1 cellular context compared by ENCODE assay signal in the genomic region with DNA sequence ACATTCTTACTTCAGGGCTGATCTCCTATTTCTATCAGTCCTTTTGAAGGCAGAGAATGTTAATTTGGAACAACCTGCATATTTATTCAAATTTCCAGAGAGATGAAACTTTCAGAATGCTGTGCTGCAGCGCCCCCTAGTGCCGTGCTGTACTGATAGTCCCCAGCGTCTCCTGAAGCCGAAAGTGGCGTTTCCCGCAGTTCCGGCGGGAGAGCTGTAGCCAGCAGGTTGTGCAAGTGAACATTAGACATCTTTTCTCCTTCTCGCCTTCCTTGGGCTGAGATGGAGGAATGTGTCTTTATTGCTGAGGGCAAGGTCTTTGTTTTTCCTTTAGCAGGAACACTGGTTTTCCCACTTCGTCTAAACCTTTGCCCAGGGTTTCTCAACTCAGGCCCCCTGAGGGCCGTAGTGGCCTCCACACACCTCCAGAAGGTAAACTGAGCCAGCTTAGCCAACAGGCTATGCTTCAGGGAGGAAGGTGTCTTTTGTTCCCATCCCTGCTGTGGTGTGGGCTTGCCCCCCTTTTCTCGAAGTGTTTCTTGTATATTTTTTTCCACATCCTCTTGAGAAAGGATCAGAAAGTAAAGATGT.
TF ChIP-seq lines count a peak whose summit lies in the region.

No MANE protein-coding gene starts in this region.

TF ChIP-seq in K562, 482 proteins besides CTCF, POLR2A, EP300 and RAD21 (continued from another document and continues in another):
- TF ChIP-seq CUX1 (CRISPR knock-in tag; IDR thresholded peaks at IDR 0.05) = no peak
- TF ChIP-seq DNMT1 (IDR thresholded peaks at IDR 0.05) = no peak
- no peak for TF ChIP-seq NFE2 (IDR thresholded peaks at IDR 0.05; ENCODE audit: low read depth)
- peak; percentile 91 for TF ChIP-seq CEBPB (tag; IDR thresholded peaks at IDR 0.05)
- no peak for TF ChIP-seq RBFOX2 (IDR thresholded peaks at IDR 0.05; ENCODE audit: low read depth, low read length)
- no peak for TF ChIP-seq FOS (IDR thresholded peaks at IDR 0.05; ENCODE audit: extremely low read depth, insufficient read length)
- TF ChIP-seq ILF3 (IDR thresholded peaks at IDR 0.05; ENCODE audit: borderline replicate concordance) = no peak
- no peak for TF ChIP-seq U2AF1 (optimal IDR thresholded peaks at IDR 0.05; ENCODE audit: low read depth, low read length)
- TF ChIP-seq RBM14 (IDR thresholded peaks at IDR 0.05; ENCODE audit: borderline replicate concordance, insufficient read depth, low read depth, low read length) = no peak
- 0 out of 2 replicates have a peak, but pooled peaks have one; percentile 5 for TF ChIP-seq SMARCA5 (IDR thresholded peaks at IDR 0.05)
- TF ChIP-seq ZNF764 (CRISPR knock-in tag; IDR thresholded peaks at IDR 0.05; ENCODE audit: low read depth) = no peak
- TF ChIP-seq ZKSCAN1 (IDR thresholded peaks at IDR 0.05; ENCODE audit: low read depth, low read length) = no peak
- TF ChIP-seq NCOA1 (IDR thresholded peaks at IDR 0.05; ENCODE audit: low read depth) = no peak
- TF ChIP-seq ZNF79 (CRISPR knock-in tag; IDR thresholded peaks at IDR 0.05; ENCODE audit: low read depth) = no peak
- TF ChIP-seq ERF (CRISPR knock-in tag; IDR thresholded peaks at IDR 0.05) = no peak
- 0 out of 2 replicates have a peak, but pooled peaks have one; percentile 59 for TF ChIP-seq TCF7 (IDR thresholded peaks at IDR 0.05; ENCODE audit: borderline replicate concordance)
- no peak for TF ChIP-seq ZNF280B (CRISPR knock-in tag; IDR thresholded peaks at IDR 0.05)
- no peak for TF ChIP-seq ZNF197 (CRISPR knock-in tag; IDR thresholded peaks at IDR 0.05; ENCODE audit: low read depth)
- TF ChIP-seq NELFE (IDR thresholded peaks at IDR 0.05; ENCODE audit: insufficient read depth, insufficient read length) = no peak
- TF ChIP-seq CBX8 (IDR thresholded peaks at IDR 0.05; ENCODE audit: borderline replicate concordance, extremely low read depth, low read depth, low read length, poor library complexity, severe bottlenecking) = no peak
- TF ChIP-seq XRCC3 (IDR thresholded peaks at IDR 0.05) = no peak
- TF ChIP-seq ZNF277 (CRISPR knock-in tag; IDR thresholded peaks at IDR 0.05; ENCODE audit: borderline replicate concordance) = no peak
- no peak for TF ChIP-seq PATZ1 (CRISPR knock-in tag; IDR thresholded peaks at IDR 0.05; ENCODE audit: borderline replicate concordance)
- TF ChIP-seq NCOA2 (IDR thresholded peaks at IDR 0.05; ENCODE audit: partially characterized antibody in 2 of 2) = no peak
- 0 out of 4 replicates have a peak, but pooled peaks of 1 of the 2 experiments have one; percentile 24 for TF ChIP-seq NRF1 (conservative IDR thresholded peaks at IDR 0.05 in 1 of 2, IDR thresholded peaks at IDR 0.05 in 1 of 2)
- TF ChIP-seq PURB (CRISPR knock-in tag; IDR thresholded peaks at IDR 0.05; ENCODE audit: low read depth) = no peak
- no peak for TF ChIP-seq TAF1 (IDR thresholded peaks at IDR 0.05; ENCODE audit: control insufficient read depth, extremely low read depth, insufficient read depth, low read length, severe bottlenecking)
- TF ChIP-seq, protein P1, sequence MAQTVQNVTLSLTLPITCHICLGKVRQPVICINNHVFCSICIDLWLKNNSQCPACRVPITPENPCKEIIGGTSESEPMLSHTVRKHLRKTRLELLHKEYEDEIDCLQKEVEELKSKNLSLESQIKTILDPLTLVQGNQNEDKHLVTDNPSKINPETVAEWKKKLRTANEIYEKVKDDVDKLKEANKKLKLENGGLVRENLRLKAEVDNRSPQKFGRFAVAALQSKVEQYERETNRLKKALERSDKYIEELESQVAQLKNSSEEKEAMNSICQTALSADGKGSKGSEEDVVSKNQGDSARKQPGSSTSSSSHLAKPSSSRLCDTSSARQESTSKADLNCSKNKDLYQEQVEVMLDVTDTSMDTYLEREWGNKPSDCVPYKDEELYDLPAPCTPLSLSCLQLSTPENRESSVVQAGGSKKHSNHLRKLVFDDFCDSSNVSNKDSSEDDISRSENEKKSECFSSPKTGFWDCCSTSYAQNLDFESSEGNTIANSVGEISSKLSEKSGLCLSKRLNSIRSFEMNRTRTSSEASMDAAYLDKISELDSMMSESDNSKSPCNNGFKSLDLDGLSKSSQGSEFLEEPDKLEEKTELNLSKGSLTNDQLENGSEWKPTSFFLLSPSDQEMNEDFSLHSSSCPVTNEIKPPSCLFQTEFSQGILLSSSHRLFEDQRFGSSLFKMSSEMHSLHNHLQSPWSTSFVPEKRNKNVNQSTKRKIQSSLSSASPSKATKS (CRISPR knock-in tag; IDR thresholded peaks at IDR 0.05) = no peak
- no peak for TF ChIP-seq ZNF668 (CRISPR knock-in tag; IDR thresholded peaks at IDR 0.05)
- no peak for TF ChIP-seq THRA (IDR thresholded peaks at IDR 0.05)
- TF ChIP-seq NCOR1 (IDR thresholded peaks at IDR 0.05) = no peak
- TF ChIP-seq MTA1 (IDR thresholded peaks at IDR 0.05; ENCODE audit: borderline replicate concordance) = peak; percentile 19; the same call in 1 of the 2 replicates
- TF ChIP-seq, protein P2, sequence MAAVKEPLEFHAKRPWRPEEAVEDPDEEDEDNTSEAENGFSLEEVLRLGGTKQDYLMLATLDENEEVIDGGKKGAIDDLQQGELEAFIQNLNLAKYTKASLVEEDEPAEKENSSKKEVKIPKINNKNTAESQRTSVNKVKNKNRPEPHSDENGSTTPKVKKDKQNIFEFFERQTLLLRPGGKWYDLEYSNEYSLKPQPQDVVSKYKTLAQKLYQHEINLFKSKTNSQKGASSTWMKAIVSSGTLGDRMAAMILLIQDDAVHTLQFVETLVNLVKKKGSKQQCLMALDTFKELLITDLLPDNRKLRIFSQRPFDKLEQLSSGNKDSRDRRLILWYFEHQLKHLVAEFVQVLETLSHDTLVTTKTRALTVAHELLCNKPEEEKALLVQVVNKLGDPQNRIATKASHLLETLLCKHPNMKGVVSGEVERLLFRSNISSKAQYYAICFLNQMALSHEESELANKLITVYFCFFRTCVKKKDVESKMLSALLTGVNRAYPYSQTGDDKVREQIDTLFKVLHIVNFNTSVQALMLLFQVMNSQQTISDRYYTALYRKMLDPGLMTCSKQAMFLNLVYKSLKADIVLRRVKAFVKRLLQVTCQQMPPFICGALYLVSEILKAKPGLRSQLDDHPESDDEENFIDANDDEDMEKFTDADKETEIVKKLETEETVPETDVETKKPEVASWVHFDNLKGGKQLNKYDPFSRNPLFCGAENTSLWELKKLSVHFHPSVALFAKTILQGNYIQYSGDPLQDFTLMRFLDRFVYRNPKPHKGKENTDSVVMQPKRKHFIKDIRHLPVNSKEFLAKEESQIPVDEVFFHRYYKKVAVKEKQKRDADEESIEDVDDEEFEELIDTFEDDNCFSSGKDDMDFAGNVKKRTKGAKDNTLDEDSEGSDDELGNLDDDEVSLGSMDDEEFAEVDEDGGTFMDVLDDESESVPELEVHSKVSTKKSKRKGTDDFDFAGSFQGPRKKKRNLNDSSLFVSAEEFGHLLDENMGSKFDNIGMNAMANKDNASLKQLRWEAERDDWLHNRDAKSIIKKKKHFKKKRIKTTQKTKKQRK (IDR thresholded peaks at IDR 0.05; ENCODE audit: borderline replicate concordance, low read depth, low read length) = no peak
- TF ChIP-seq MED1 (CRISPR knock-in tag; IDR thresholded peaks at IDR 0.05; ENCODE audit: borderline replicate concordance) = no peak
- TF ChIP-seq BMI1 (IDR thresholded peaks at IDR 0.05; ENCODE audit: low read length) = no peak
- TF ChIP-seq HCFC1 (IDR thresholded peaks at IDR 0.05; ENCODE audit: low read depth, low read length) = 0 out of 2 replicates have a peak, but pooled peaks have one; percentile 13
- TF ChIP-seq MTF1 (CRISPR knock-in tag; IDR thresholded peaks at IDR 0.05; ENCODE audit: borderline replicate concordance) = no peak
- TF ChIP-seq SIN3B (IDR thresholded peaks at IDR 0.05; ENCODE audit: low read depth) = no peak
- TF ChIP-seq MYNN (IDR thresholded peaks at IDR 0.05) = no peak
- TF ChIP-seq MYNN (CRISPR knock-in tag; IDR thresholded peaks at IDR 0.05) = no peak
- peak in 1 of 2 experiments; percentile 73; a peak in 1 of 4 replicates for TF ChIP-seq TEAD1 (CRISPR knock-in tag; IDR thresholded peaks at IDR 0.05)
- TF ChIP-seq SMAD1 (IDR thresholded peaks at IDR 0.05; ENCODE audit: low read depth, low read length, partially characterized antibody) = no peak
- TF ChIP-seq NR2C2 (CRISPR knock-in tag; IDR thresholded peaks at IDR 0.05) = no peak
- TF ChIP-seq NR2C2 (tag; IDR thresholded peaks at IDR 0.05) = no peak
- TF ChIP-seq CTBP1 (IDR thresholded peaks at IDR 0.05; ENCODE audit: borderline replicate concordance) = peak; percentile 79
- TF ChIP-seq L3MBTL2 (IDR thresholded peaks at IDR 0.05) = no peak
- TF ChIP-seq POLR2AphosphoS2 (IDR thresholded peaks at IDR 0.05; ENCODE audit: low read length) = no peak
- no peak for TF ChIP-seq ZNF263 (CRISPR knock-in tag; IDR thresholded peaks at IDR 0.05; ENCODE audit: borderline replicate concordance)
- TF ChIP-seq SRF (CRISPR knock-in tag; IDR thresholded peaks at IDR 0.05) = no peak
